Comparison of ENCODE assay signal across 37 cellular contexts in genomic region chr11:127931811-127932210, GRCh38.
"Had no signal": no experiment of that assay in that cellular context is flagged by ENCODE, and none has a peak within 500 bp of the region (broad histone marks: within the 10 kb centered on the region; RNA-seq: fewer than 3 reads in every experiment).

No MANE protein-coding gene starts in this region.

- H3K9me3 Mint-ChIP-seq: activated B cell treated with CpG ODN at 0.5 μM for 24 hours; activated CD4-positive, alpha-beta memory T cell treated with anti-CD3 and anti-CD28 coated beads for 36 hours; activated CD4-positive, alpha-beta T cell treated with anti-CD3 and anti-CD28 coated beads, Interleukin-2, amount 10 ng/mL, durations not matched to agents 24 days and 14 days; activated CD8-positive, alpha-beta T cell treated with anti-CD3 and anti-CD28 coated beads for 36 hours; activated naive CD4-positive, alpha-beta T cell treated with anti-CD3 and anti-CD28 coated beads, Interleukin-2, amount 10 ng/mL, durations not matched to agents 7 days and 5 days; activated naive CD4-positive, alpha-beta T cell treated with anti-CD3 and anti-CD28 coated beads, Interleukin-2, amount 50 U/mL, for 24 hours; activated naive CD8-positive, alpha-beta T cell treated with anti-CD3 and anti-CD28 coated beads, Interleukin-2, amount 10 ng/mL, durations not matched to agents 7 days and 5 days; activated naive CD8-positive, alpha-beta T cell treated with anti-CD3 and anti-CD28 coated beads, Interleukin-2, amount 50 U/mL, for 24 hours; activated T-cell treated with anti-CD3 and anti-CD28 coated beads, Interleukin-2, amount 50 U/mL, for 4 hours; activated T-cell treated with anti-CD3 and anti-CD28 coated beads, Interleukin-2, amount 50 U/mL, for 72 hours; activated T-helper 1 cell treated with anti-CD3 and anti-CD28 coated beads, Interleukin-12 subunit alpha, Interleukin-12 subunit beta, Interleukin-2, Interleukin-4 antibody, amounts not matched to agents 30 ng/mL and 10 ng/mL and 1 ng/mL, durations not matched to agents 14 hours and 24 hours and 36 hours; activated T-helper 17 cell treated with anti-CD3 and anti-CD28 coated beads, Interleukin-2, amount 50 U/mL, for 72 hours; central memory CD8-positive, alpha-beta T cell; T-helper 1 cell treated with Interleukin-12 subunit alpha and Interleukin-12 subunit beta and Interleukin-4 antibody, amounts not matched to agents 30 μg/mL and 1 μg/mL, for 36 hours; T-helper 2 cell treated with Interferon-gamma antibody and Interleukin-4, amounts not matched to agents 5 μg/mL and 100 μg/mL, for 36 hours had no signal

- H3K9me3 ChIP-seq: ascending aorta had no signal

- H3K4me1 ChIP-seq: ascending aorta had no signal

- H3K27ac Mint-ChIP-seq: activated B cell treated with CpG ODN at 0.5 μM for 24 hours; activated CD4-positive, alpha-beta memory T cell treated with anti-CD3 and anti-CD28 coated beads for 36 hours; activated CD4-positive, alpha-beta T cell treated with anti-CD3 and anti-CD28 coated beads, Interleukin-2, amount 10 ng/mL, durations not matched to agents 24 days and 14 days; activated CD8-positive, alpha-beta T cell treated with anti-CD3 and anti-CD28 coated beads for 36 hours; activated naive CD4-positive, alpha-beta T cell treated with anti-CD3 and anti-CD28 coated beads, Interleukin-2, amount 10 ng/mL, durations not matched to agents 7 days and 5 days; activated naive CD4-positive, alpha-beta T cell treated with anti-CD3 and anti-CD28 coated beads, Interleukin-2, amount 50 U/mL, for 24 hours; activated naive CD8-positive, alpha-beta T cell; activated naive CD8-positive, alpha-beta T cell treated with anti-CD3 and anti-CD28 coated beads, Interleukin-2, amount 10 ng/mL, durations not matched to agents 7 days and 5 days; activated naive CD8-positive, alpha-beta T cell treated with anti-CD3 and anti-CD28 coated beads, Interleukin-2, amount 50 U/mL, for 24 hours; activated T-cell treated with anti-CD3 and anti-CD28 coated beads, Interleukin-2, amount 50 U/mL, for 72 hours; activated T-helper 1 cell treated with anti-CD3 and anti-CD28 coated beads, Interleukin-12 subunit alpha, Interleukin-12 subunit beta, Interleukin-2, Interleukin-4 antibody, amounts not matched to agents 30 ng/mL and 10 ng/mL and 1 ng/mL, durations not matched to agents 14 hours and 24 hours and 36 hours; activated T-helper 17 cell treated with anti-CD3 and anti-CD28 coated beads, Interleukin-2, amount 50 U/mL, for 72 hours; brain; T-helper 1 cell treated with Interleukin-12 subunit alpha and Interleukin-12 subunit beta and Interleukin-4 antibody, amounts not matched to agents 30 μg/mL and 1 μg/mL, for 36 hours; T-helper 2 cell treated with Interferon-gamma antibody and Interleukin-4, amounts not matched to agents 5 μg/mL and 100 μg/mL, for 36 hours had no signal

- H3K4me1 Mint-ChIP-seq: activated B cell treated with CpG ODN at 0.5 μM for 24 hours; activated CD4-positive, alpha-beta T cell treated with anti-CD3 and anti-CD28 coated beads, Interleukin-2, amount 10 ng/mL, durations not matched to agents 24 days and 14 days; activated naive CD4-positive, alpha-beta T cell treated with anti-CD3 and anti-CD28 coated beads, Interleukin-2, amount 10 ng/mL, durations not matched to agents 7 days and 5 days; activated naive CD4-positive, alpha-beta T cell treated with anti-CD3 and anti-CD28 coated beads, Interleukin-2, amount 50 U/mL, for 24 hours; activated naive CD8-positive, alpha-beta T cell treated with anti-CD3 and anti-CD28 coated beads, Interleukin-2, amount 10 ng/mL, durations not matched to agents 7 days and 5 days; activated naive CD8-positive, alpha-beta T cell treated with anti-CD3 and anti-CD28 coated beads, Interleukin-2, amount 50 U/mL, for 24 hours; activated T-helper 17 cell treated with anti-CD3 and anti-CD28 coated beads, Interleukin-2, amount 50 U/mL, for 72 hours; central memory CD8-positive, alpha-beta T cell had no signal

- ATAC-seq: activated CD8-positive, alpha-beta T cell treated with anti-CD3 and anti-CD28 coated beads for 36 hours; activated naive CD8-positive, alpha-beta T cell treated with anti-CD3 and anti-CD28 coated beads, Interleukin-2, amount 50 U/mL, for 24 hours; activated T-cell treated with anti-CD3 and anti-CD28 coated beads, Interleukin-2, amount 50 U/mL, for 4 hours; activated T-cell treated with anti-CD3 and anti-CD28 coated beads, Interleukin-2, amount 50 U/mL, for 72 hours; activated T-helper 17 cell treated with anti-CD3 and anti-CD28 coated beads, Interleukin-2, amount 50 U/mL, for 72 hours had no signal

- H3K27ac ChIP-seq: ascending aorta, cardiac muscle cell, VCaP had no signal

- H3K27me3 Mint-ChIP-seq: activated B cell treated with CpG ODN at 0.5 μM for 24 hours; activated naive CD4-positive, alpha-beta T cell treated with anti-CD3 and anti-CD28 coated beads, Interleukin-2, amount 10 ng/mL, durations not matched to agents 7 days and 5 days; activated naive CD8-positive, alpha-beta T cell treated with anti-CD3 and anti-CD28 coated beads, Interleukin-2, amount 10 ng/mL, durations not matched to agents 7 days and 5 days had no signal

- H3K36me3 ChIP-seq: ascending aorta, cardiac muscle cell had no signal

- H3K27me3 ChIP-seq: ascending aorta, cardiac muscle cell had no signal

- H3K36me3 Mint-ChIP-seq: activated CD4-positive, alpha-beta memory T cell treated with anti-CD3 and anti-CD28 coated beads for 36 hours; activated naive CD4-positive, alpha-beta T cell treated with anti-CD3 and anti-CD28 coated beads, Interleukin-2, amount 10 ng/mL, durations not matched to agents 7 days and 5 days; activated naive CD4-positive, alpha-beta T cell treated with anti-CD3 and anti-CD28 coated beads, Interleukin-2, amount 50 U/mL, for 24 hours; activated naive CD8-positive, alpha-beta T cell; activated naive CD8-positive, alpha-beta T cell treated with anti-CD3 and anti-CD28 coated beads, Interleukin-2, amount 10 ng/mL, durations not matched to agents 7 days and 5 days; brain had no signal

- H3K4me3 Mint-ChIP-seq: activated B cell treated with CpG ODN at 0.5 μM for 24 hours; activated CD4-positive, alpha-beta memory T cell treated with anti-CD3 and anti-CD28 coated beads for 36 hours; activated CD4-positive, alpha-beta T cell treated with anti-CD3 and anti-CD28 coated beads, Interleukin-2, amount 10 ng/mL, durations not matched to agents 24 days and 14 days; activated CD8-positive, alpha-beta T cell treated with anti-CD3 and anti-CD28 coated beads for 36 hours; activated naive CD4-positive, alpha-beta T cell treated with anti-CD3 and anti-CD28 coated beads, Interleukin-2, amount 10 ng/mL, durations not matched to agents 7 days and 5 days; activated naive CD4-positive, alpha-beta T cell treated with anti-CD3 and anti-CD28 coated beads, Interleukin-2, amount 50 U/mL, for 24 hours; activated naive CD8-positive, alpha-beta T cell; activated naive CD8-positive, alpha-beta T cell treated with anti-CD3 and anti-CD28 coated beads, Interleukin-2, amount 10 ng/mL, durations not matched to agents 7 days and 5 days; activated naive CD8-positive, alpha-beta T cell treated with anti-CD3 and anti-CD28 coated beads, Interleukin-2, amount 50 U/mL, for 24 hours; activated T-cell treated with anti-CD3 and anti-CD28 coated beads, Interleukin-2, amount 50 U/mL, for 4 hours; activated T-cell treated with anti-CD3 and anti-CD28 coated beads, Interleukin-2, amount 50 U/mL, for 72 hours; activated T-helper 1 cell treated with anti-CD3 and anti-CD28 coated beads, Interleukin-12 subunit alpha, Interleukin-12 subunit beta, Interleukin-2, Interleukin-4 antibody, amounts not matched to agents 30 ng/mL and 10 ng/mL and 1 ng/mL, durations not matched to agents 14 hours and 24 hours and 36 hours; activated T-helper 17 cell treated with anti-CD3 and anti-CD28 coated beads, Interleukin-2, amount 50 U/mL, for 72 hours; brain; central memory CD8-positive, alpha-beta T cell; T-helper 1 cell treated with Interleukin-12 subunit alpha and Interleukin-12 subunit beta and Interleukin-4 antibody, amounts not matched to agents 30 μg/mL and 1 μg/mL, for 36 hours; T-helper 2 cell treated with Interferon-gamma antibody and Interleukin-4, amounts not matched to agents 5 μg/mL and 100 μg/mL, for 36 hours had no signal

- H3K4me3 ChIP-seq: ascending aorta, cardiac muscle cell had no signal

- DNase-seq: activated B cell treated with CpG ODN at 0.5 μM for 24 hours; activated CD4-positive, alpha-beta memory T cell treated with anti-CD3 and anti-CD28 coated beads for 36 hours; activated CD4-positive, alpha-beta T cell treated with anti-CD3 and anti-CD28 coated beads for 4 hours; activated CD4-positive, alpha-beta T cell treated with anti-CD3 and anti-CD28 coated beads, Interleukin-2, amount 10 ng/mL, durations not matched to agents 24 days and 14 days; activated CD4-positive, alpha-beta T cell treated with anti-CD3 and anti-CD28 coated beads, Interleukin-2, amount 50 U/mL, for 1 hour; activated CD4-positive, alpha-beta T cell treated with anti-CD3 and anti-CD28 coated beads, Interleukin-2, amount 50 U/mL, for 4 hours; activated CD4-positive, CD25-positive, alpha-beta regulatory T cell treated with anti-CD3 and anti-CD28 coated beads, Interleukin-2, amount 50 U/mL, for 72 hours; activated CD8-positive, alpha-beta memory T cell treated with anti-CD3 and anti-CD28 coated beads, Interleukin-2, amount 50 U/mL, for 4 hours; activated CD8-positive, alpha-beta T cell treated with anti-CD3 and anti-CD28 coated beads for 36 hours; activated effector memory CD4-positive, alpha-beta T cell treated with anti-CD3 and anti-CD28 coated beads, Interleukin-2, amount 50 U/mL, for 16 hours; activated gamma-delta T cell treated with Interleukin-2 at 50 U/mL for 16 hours; activated naive CD4-positive, alpha-beta T cell treated with anti-CD3 and anti-CD28 coated beads, Interleukin-2, amount 10 ng/mL, durations not matched to agents 7 days and 5 days; activated naive CD4-positive, alpha-beta T cell treated with Interleukin-2 at 50 U/mL for 16 hours; activated naive CD8-positive, alpha-beta T cell treated with anti-CD3 and anti-CD28 coated beads, Interleukin-2, amount 10 ng/mL, durations not matched to agents 7 days and 5 days; activated naive CD8-positive, alpha-beta T cell treated with anti-CD3 and anti-CD28 coated beads, Interleukin-2, amount 50 U/mL, for 24 hours; activated T-cell treated with anti-CD3 and anti-CD28 coated beads for 4 hours; activated T-cell treated with anti-CD3 and anti-CD28 coated beads, Interleukin-2, amount 50 U/mL, for 1 hour; activated T-cell treated with anti-CD3 and anti-CD28 coated beads, Interleukin-2, amount 50 U/mL, for 4 hours; activated T-cell treated with anti-CD3 and anti-CD28 coated beads, Interleukin-2, amount 50 U/mL, for 72 hours; amygdala; anterior cingulate cortex; caudate nucleus; cerebellar nuclear complex; T-helper 1 cell; T-helper 2 cell; T-helper 9 cell had no signal
